23 cellular contexts compared by ENCODE assay signal in genomic region chr20:60990647-60991046, GRCh38.
"Had no signal": no experiment of that assay in that cellular context is flagged by ENCODE, and none has a peak within 500 bp of the region (broad histone marks: within the 10 kb centered on the region; RNA-seq: fewer than 3 reads in every experiment).

No MANE protein-coding gene starts in this region.

- H3K9me3 ChIP-seq: esophagus muscularis mucosa, gastroesophageal sphincter, left lung, lower lobe of right lung, mucosa of descending colon had no signal

- H3K27ac Mint-ChIP-seq: immature natural killer cell, mesothelial cell of epicardium, naive B cell had no signal

- H3K36me3 Mint-ChIP-seq: immature natural killer cell, mesothelial cell of epicardium, naive B cell had no signal

- H2AFZ ChIP-seq: hepatocyte had no signal

- H3K27ac ChIP-seq: coronary artery, dorsolateral prefrontal cortex, esophagus muscularis mucosa, foreskin keratinocyte, gastroesophageal sphincter, heart left ventricle, hepatocyte, left lung, lower lobe of right lung had no signal

- H3K4me2 ChIP-seq: hepatocyte had no signal

- ATAC-seq: foreskin keratinocyte, gastroesophageal sphincter, heart left ventricle, left cardiac atrium, left lung, left ventricle myocardium superior, lower lobe of right lung, mucosa of descending colon had no signal

- H3K79me2 ChIP-seq: hepatocyte had no signal

- H3K27me3 ChIP-seq: esophagus muscularis mucosa, foreskin keratinocyte, gastroesophageal sphincter, hepatocyte had no signal

- FAIRE-seq: colon, endothelial cell of umbilical vein, frontal cortex, keratinocyte had no signal

- H3K4me1 Mint-ChIP-seq: immature natural killer cell, mesothelial cell of epicardium, naive B cell had no signal

- H3K4me1 ChIP-seq: foreskin keratinocyte, gastroesophageal sphincter, heart left ventricle, left lung, lower lobe of right lung had no signal

- H3K36me3 ChIP-seq: esophagus muscularis mucosa, gastroesophageal sphincter, heart left ventricle, left lung, lower lobe of right lung had no signal

- H3K4me3 ChIP-seq: coronary artery, dorsolateral prefrontal cortex, esophagus muscularis mucosa, gastroesophageal sphincter, heart left ventricle, hepatocyte, left lung, lower lobe of right lung, mucosa of descending colon had no signal

- DNase-seq: dermis blood vessel endothelial cell; dorsolateral prefrontal cortex; effector CD4-positive, alpha-beta T cell; effector memory CD4-positive, alpha-beta T cell; foreskin keratinocyte; heart left ventricle; immature natural killer cell; left cardiac atrium; left lung; left ventricle myocardium superior; lower lobe of right lung; mesenchymal stem cell; mucosa of descending colon; naive B cell had no signal

- H3K4me3 Mint-ChIP-seq: immature natural killer cell, mesothelial cell of epicardium, naive B cell had no signal
